ENCODE assay signal across 9 cellular contexts in the genomic region with DNA sequence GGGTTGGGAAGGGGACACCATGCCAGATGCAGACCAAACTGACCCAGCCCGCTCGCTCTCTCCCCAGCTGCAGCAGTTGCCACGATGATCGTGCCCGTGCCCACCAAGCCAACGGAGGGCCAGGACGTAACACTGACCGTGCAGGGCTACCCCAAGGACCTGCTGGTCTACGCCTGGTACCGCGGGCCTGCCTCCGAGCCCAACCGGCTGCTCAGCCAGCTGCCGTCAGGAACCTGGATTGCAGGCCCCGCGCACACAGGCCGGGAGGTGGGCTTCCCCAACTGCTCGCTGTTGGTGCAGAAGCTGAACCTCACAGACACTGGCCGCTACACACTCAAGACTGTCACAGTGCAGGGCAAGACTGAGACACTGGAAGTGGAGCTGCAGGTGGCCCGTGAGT. TPM values are rescaled to one million over a fixed set of nuclear protein-coding genes. Genes with fewer than 3 reads are reported as not detected.
"Had no signal": no experiment of that assay in that cellular context is flagged by ENCODE, and none has a peak within 500 bp of the region (broad histone marks: within the 10 kb centered on the region; RNA-seq: fewer than 3 reads in every experiment).

No MANE protein-coding gene starts in this region.

- H3K4me3 Mint-ChIP-seq: H9, IgD-negative memory B cell had no signal

- H3K4me1 Mint-ChIP-seq: H9 had no signal

- H3K4me3 ChIP-seq: GM23248 had no signal

- H3K9ac ChIP-seq: GM23248 had no signal

- H3K27ac ChIP-seq: GM23248 had no signal

- DNase-seq: GM23248, GOT3, H9, HCEC 1CT, KBM-7 had no signal

- H2AFZ ChIP-seq: GM23248 had no signal

- FAIRE-seq: H54, HTR-8/SVneo had no signal

- H3K9me3 Mint-ChIP-seq: H9 had no signal

- H3K27ac Mint-ChIP-seq: H9, IgD-negative memory B cell had no signal

RNA-seq across cellular contexts. Expression of a gene that starts 8.8 kb away (rescaled TPM):
- total RNA-seq: GM23248, H9, HT-29 had no signal
- polyA plus RNA-seq: GM23248, IgD-negative memory B cell had no signal

RNA-seq across cellular contexts. Expression of a gene that starts 36.5 kb away (rescaled TPM):
- polyA plus RNA-seq: IgD-negative memory B cell had no signal
